Comparison of ENCODE assay signal across 13 cellular contexts in the genomic region with DNA sequence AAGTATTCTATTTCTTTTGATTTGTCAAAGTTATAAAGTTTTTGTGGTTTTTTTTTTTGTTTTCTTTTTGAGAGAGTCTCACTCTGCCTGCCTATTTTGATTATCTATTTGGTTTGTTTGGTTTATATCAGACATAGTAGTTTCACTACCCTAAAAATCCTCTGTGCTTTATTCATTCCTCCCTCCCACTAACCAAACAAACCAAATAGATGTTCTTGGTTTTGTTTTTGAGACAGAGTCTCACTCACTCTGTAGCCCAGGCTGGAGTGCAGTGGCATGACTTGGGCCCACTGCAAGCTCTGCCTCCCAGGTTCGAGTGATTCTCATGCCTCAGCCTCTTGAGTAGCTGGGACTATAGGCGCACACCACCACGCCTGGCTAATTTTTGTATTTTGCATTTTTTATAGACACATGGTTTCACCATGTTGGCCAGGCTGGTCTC.
DNase-seq lines count a peak whose midpoint lies in the region; ATAC-seq and TF ChIP-seq lines count a peak whose summit lies in the region.
"Had no signal": no experiment of that assay in that cellular context is flagged by ENCODE, and none has a peak within 500 bp of the region (broad histone marks: within the 10 kb centered on the region; RNA-seq: fewer than 3 reads in every experiment).

No MANE protein-coding gene starts in this region.

- 81 to 86% methylated on average over 3 of the region's 3 CpGs for WGBS in sigmoid colon, 2 donors

- no peaks in the 10 kb centered on the region for H3K27me3 ChIP-seq in GM06990 (replicated peaks; ENCODE audit: control insufficient read depth, insufficient read depth, low read length)
- peaks cover 2 to 30% (median 10%) of the 10 kb centered on the region in 3 donors for H3K27me3 ChIP-seq in sigmoid colon

- no peak for TF ChIP-seq POLR2A in sigmoid colon (IDR thresholded peaks at IDR 0.05)

- H3K36me3 ChIP-seq in GM06990 (ENCODE audit: control insufficient read depth, insufficient read depth, low read length) (no peaks in the 10 kb centered on the region), sigmoid colon (no peaks in the 10 kb centered on the region)
- H3K36me3 ChIP-seq: thoracic aorta had no signal

- TF ChIP-seq CTCF in GM06990 (IDR thresholded peaks at IDR 0.05; ENCODE audit: insufficient read depth, low read length, poor library complexity, severe bottlenecking), result no peak
- TF ChIP-seq CTCF in sigmoid colon (IDR thresholded peaks at IDR 0.05), result no peak

- H3K27ac ChIP-seq in sigmoid colon, result no peak overlapping the region
- H3K27ac ChIP-seq: HL-60, thoracic aorta had no signal

- no peak overlapping the region for H3K4me3 ChIP-seq in GM06990 (replicated peaks; ENCODE audit: low read depth, low read length)
- H3K4me3 ChIP-seq in sigmoid colon, result no peak overlapping the region
- H3K4me3 ChIP-seq: thoracic aorta had no signal

- ATAC-seq in GM19035 (IDR thresholded peaks at IDR 0.05; ENCODE audit: unreplicated experiment) (peak; percentile 75), HG02938 (IDR thresholded peaks at IDR 0.05; ENCODE audit: unreplicated experiment) (peak; percentile 83), HG03025 (IDR thresholded peaks at IDR 0.05; ENCODE audit: low FRiP score, unreplicated experiment) (no peak)

- intact Hi-C loops in sigmoid colon (cut with DNase I), result no loop called here

- DNase-seq in GM06990 (ENCODE audit: extremely low read depth, insufficient read length) (peak; percentile 56), NAMALWA (ENCODE audit: low spot score) (peak; percentile 51), cortex of kidney (lab: John Stamatoyannopoulos, UW) (no peak), sigmoid colon (no peak)
- no peak for DNase-seq in activated effector memory CD4-positive, alpha-beta T cell treated with Interleukin-2 at 50 U/mL for 16 hours
- DNase-seq: activated CD4-positive, CD25-positive, alpha-beta regulatory T cell treated with anti-CD3 and anti-CD28 coated beads, Interleukin-2, amount 50 U/mL, for 72 hours; NCI-H526; retina had no signal

- no peaks in the 10 kb centered on the region for H3K9me3 ChIP-seq in sigmoid colon
- H3K9me3 ChIP-seq: thoracic aorta had no signal

- no peaks in the 10 kb centered on the region for H3K4me1 ChIP-seq in sigmoid colon

- TF ChIP-seq EP300 in sigmoid colon (IDR thresholded peaks at IDR 0.05), result no peak

Comparison
In these comparisons a context has a peak if more than half of its experiments do, and no peak if none do; other contexts are left out.
1. DNase-seq: peak in GM06990 (single experiment) and NAMALWA (single experiment); none in cortex of kidney (single experiment), sigmoid colon (single experiment) and activated effector memory CD4-positive, alpha-beta T cell treated with Interleukin-2 at 50 U/mL for 16 hours (single experiment).